Comparison of ENCODE assay signal across 17 cellular contexts in the genomic region with DNA sequence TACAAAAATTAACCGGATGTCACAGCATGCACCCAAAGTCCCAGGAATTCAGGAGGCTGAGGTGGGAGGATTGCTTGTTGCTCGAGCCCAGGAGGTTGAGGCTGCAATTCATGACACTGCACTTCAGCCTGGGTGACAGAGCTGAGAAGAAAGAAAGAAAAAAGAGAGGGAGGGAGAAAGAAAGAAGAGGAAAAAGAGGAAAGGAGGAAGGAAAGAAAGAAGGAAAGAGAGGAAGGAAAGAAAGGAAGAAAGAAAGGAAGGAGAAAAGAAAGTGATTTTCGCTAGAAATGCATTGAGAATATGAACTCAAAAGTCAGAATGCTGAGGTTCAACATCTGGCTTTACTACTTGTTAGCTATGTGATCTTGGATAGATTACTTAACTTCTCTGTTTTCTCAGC. TPM values are rescaled to one million over a fixed set of nuclear protein-coding genes. Genes with fewer than 3 reads are reported as not detected.
A peak's percentile ranks its signal among the peaks of the same experiment; 100 is the strongest.
DNase-seq lines count a peak whose midpoint lies in the region; ATAC-seq and TF ChIP-seq lines count a peak whose summit lies in the region.
"Had no signal": no experiment of that assay in that cellular context is flagged by ENCODE, and none has a peak within 500 bp of the region (broad histone marks: within the 10 kb centered on the region; RNA-seq: fewer than 3 reads in every experiment).

No MANE protein-coding gene starts in this region.

- intact Hi-C loops in activated CD4-positive, alpha-beta memory T cell treated with anti-CD3 and anti-CD28 coated beads for 36 hours (cut with micrococcal nuclease) = no loop called here

- H3K9ac ChIP-seq in endodermal cell (ENCODE audit: extremely low read depth, low read length, poor library complexity, severe bottlenecking) = no peak overlapping the region
- H3K9ac ChIP-seq: parathyroid adenoma had no signal

- peak overlapping the region; percentile 16 for H3K4me3 ChIP-seq in NB4 (ENCODE audit: low read depth, low read length)
- no peak overlapping the region for H3K4me3 ChIP-seq in endodermal cell (ENCODE audit: low read length)
- H3K4me3 ChIP-seq: A549, skin epidermis had no signal

- H3K36me3 ChIP-seq in endodermal cell (ENCODE audit: control insufficient read depth, insufficient read depth, low read length) = peaks cover 12% of the 10 kb centered on the region

- POLR2A ChIA-PET in activated CD4-positive, alpha-beta memory T cell treated with anti-CD3 and anti-CD28 coated beads for 36 hours (lab: Charles Lee) = interaction anchor here (0.5 kb wide), 1 partner anchor 364 kb away, joined by 3 read pairs; the partner anchor contains the start of gene COX7A2

- no peaks in the 10 kb centered on the region for H3K9me3 ChIP-seq in endodermal cell (ENCODE audit: control insufficient read depth, low read length)
- H3K9me3 ChIP-seq: A549 had no signal

- peaks cover 40% of the 10 kb centered on the region for H3K36me3 Mint-ChIP-seq in activated T-cell treated with anti-CD3 and anti-CD28 coated beads, Interleukin-2, amount 50 U/mL, for 24 hours (ENCODE audit: low read depth)
- H3K36me3 Mint-ChIP-seq in endodermal cell (ENCODE audit: low read depth) = peaks cover 11% of the 10 kb centered on the region
- no peaks in the 10 kb centered on the region for H3K36me3 Mint-ChIP-seq in stimulated activated memory B cell treated with anti-CD40 and anti-IgM and Interleukin-4, amounts not matched to agents 10 μg/mL and 1 μg/mL and 100 μg/mL, for 72 hours
- H3K36me3 Mint-ChIP-seq in activated CD4-positive, alpha-beta memory T cell treated with anti-CD3 and anti-CD28 coated beads for 36 hours = no peaks in the 10 kb centered on the region

- H3K4me1 Mint-ChIP-seq in activated T-cell treated with anti-CD3 and anti-CD28 coated beads, Interleukin-2, amount 50 U/mL, for 24 hours (ENCODE audit: low read depth) = peaks cover 95% of the 10 kb centered on the region
- peaks cover 44% of the 10 kb centered on the region for H3K4me1 Mint-ChIP-seq in endodermal cell
- peaks cover 95% of the 10 kb centered on the region for H3K4me1 Mint-ChIP-seq in stimulated activated memory B cell treated with anti-CD40 and anti-IgM and Interleukin-4, amounts not matched to agents 10 μg/mL and 1 μg/mL and 100 μg/mL, for 72 hours
- peaks cover 89% of the 10 kb centered on the region for H3K4me1 Mint-ChIP-seq in activated CD4-positive, alpha-beta memory T cell treated with anti-CD3 and anti-CD28 coated beads for 36 hours (ENCODE audit: low read depth)

- DNase-seq in activated T-cell treated with anti-CD3 and anti-CD28 coated beads, Interleukin-2, amount 50 U/mL, for 24 hours = no peak
- DNase-seq in activated T-cell treated with anti-CD3 and anti-CD28 coated beads for 4 hours = no peak
- no peak for DNase-seq in NB4 (ENCODE audit: low read depth)
- DNase-seq in endodermal cell = no peak
- no peak for DNase-seq in activated CD4-positive, alpha-beta memory T cell treated with anti-CD3 and anti-CD28 coated beads for 36 hours
- no peak for DNase-seq in effector CD8-positive, alpha-beta T cell (lab: John Stamatoyannopoulos, UW)
- DNase-seq: activated CD8-positive, alpha-beta T cell treated with anti-CD3 and anti-CD28 coated beads, Interleukin-2, amount 10 ng/mL, durations not matched to agents 7 days and 5 days; left cardiac atrium; NCI-H146; NCI-H446 treated with DMSO at 0.1 percent for 48 hours; PC-3 had no signal

- H3K9me3 Mint-ChIP-seq in activated T-cell treated with anti-CD3 and anti-CD28 coated beads, Interleukin-2, amount 50 U/mL, for 24 hours = no peaks in the 10 kb centered on the region
- no peaks in the 10 kb centered on the region for H3K9me3 Mint-ChIP-seq in endodermal cell
- no peaks in the 10 kb centered on the region for H3K9me3 Mint-ChIP-seq in stimulated activated memory B cell treated with anti-CD40 and anti-IgM and Interleukin-4, amounts not matched to agents 10 μg/mL and 1 μg/mL and 100 μg/mL, for 72 hours
- H3K9me3 Mint-ChIP-seq in activated CD4-positive, alpha-beta memory T cell treated with anti-CD3 and anti-CD28 coated beads for 36 hours = no peaks in the 10 kb centered on the region
- H3K9me3 Mint-ChIP-seq: activated T-helper 2 cell treated with anti-CD3 and anti-CD28 coated beads, Interferon-gamma antibody, Interleukin-2, Interleukin-4, amounts not matched to agents 10 μg/mL and 5 μg/mL and 100 μg/mL, durations not matched to agents 14 hours and 24 hours and 36 hours had no signal

- no peaks in the 10 kb centered on the region for H3K27me3 ChIP-seq in endodermal cell (ENCODE audit: control insufficient read depth, insufficient read depth, low read length, poor library complexity, severe bottlenecking)

- H3K27ac Mint-ChIP-seq in activated T-cell treated with anti-CD3 and anti-CD28 coated beads, Interleukin-2, amount 50 U/mL, for 24 hours = peak overlapping the region; percentile 61
- H3K27ac Mint-ChIP-seq in endodermal cell = peak overlapping the region; percentile 27
- peak overlapping the region; percentile 44 for H3K27ac Mint-ChIP-seq in stimulated activated memory B cell treated with anti-CD40 and anti-IgM and Interleukin-4, amounts not matched to agents 10 μg/mL and 1 μg/mL and 100 μg/mL, for 72 hours
- no peak overlapping the region for H3K27ac Mint-ChIP-seq in activated CD4-positive, alpha-beta memory T cell treated with anti-CD3 and anti-CD28 coated beads for 36 hours
- H3K27ac Mint-ChIP-seq: activated CD8-positive, alpha-beta T cell treated with anti-CD3 and anti-CD28 coated beads, Interleukin-2, amount 10 ng/mL, durations not matched to agents 7 days and 5 days; activated T-helper 2 cell treated with anti-CD3 and anti-CD28 coated beads, Interferon-gamma antibody, Interleukin-2, Interleukin-4, amounts not matched to agents 10 μg/mL and 5 μg/mL and 100 μg/mL, durations not matched to agents 14 hours and 24 hours and 36 hours had no signal

- 94 to 97% methylated on average over 2 to 3 of the region's 3 CpGs for WGBS in endodermal cell (ENCODE audit: insufficient coverage in 1 of 2, insufficient read length in 1 of 2), 2 experiments

- CTCF ChIA-PET in activated CD4-positive, alpha-beta memory T cell treated with anti-CD3 and anti-CD28 coated beads for 36 hours (lab: Charles Lee) = no interaction called here

- no peak overlapping the region for H3K27ac ChIP-seq in endodermal cell (ENCODE audit: low read depth, low read length)
- H3K27ac ChIP-seq: A549, parathyroid adenoma had no signal

- no peak overlapping the region for H3K4me3 Mint-ChIP-seq in activated T-cell treated with anti-CD3 and anti-CD28 coated beads, Interleukin-2, amount 50 U/mL, for 24 hours
- no peak overlapping the region for H3K4me3 Mint-ChIP-seq in endodermal cell
- peak overlapping the region; percentile 22 for H3K4me3 Mint-ChIP-seq in stimulated activated memory B cell treated with anti-CD40 and anti-IgM and Interleukin-4, amounts not matched to agents 10 μg/mL and 1 μg/mL and 100 μg/mL, for 72 hours
- no peak overlapping the region for H3K4me3 Mint-ChIP-seq in activated CD4-positive, alpha-beta memory T cell treated with anti-CD3 and anti-CD28 coated beads for 36 hours
- H3K4me3 Mint-ChIP-seq: activated CD8-positive, alpha-beta T cell treated with anti-CD3 and anti-CD28 coated beads, Interleukin-2, amount 10 ng/mL, durations not matched to agents 7 days and 5 days had no signal

- TF ChIP-seq CTCF in NB4 (IDR thresholded peaks at IDR 0.05; ENCODE audit: low read depth, low read length) = no peak
- TF ChIP-seq CTCF in endodermal cell (conservative IDR thresholded peaks at IDR 0.05) = no peak

- no peak for ATAC-seq in stimulated activated memory B cell treated with anti-CD40 and anti-IgM and Interleukin-4, amounts not matched to agents 10 μg/mL and 1 μg/mL and 100 μg/mL, for 72 hours
- ATAC-seq in GM21423 (IDR thresholded peaks at IDR 0.05; ENCODE audit: unreplicated experiment) = no peak
- ATAC-seq: A549; activated CD8-positive, alpha-beta T cell treated with anti-CD3 and anti-CD28 coated beads, Interleukin-2, amount 10 ng/mL, durations not matched to agents 7 days and 5 days; PC-3 had no signal

- peaks cover 4% of the 10 kb centered on the region for H3K4me1 ChIP-seq in endodermal cell (ENCODE audit: control insufficient read depth, insufficient read depth, low read length)

- TF ChIP-seq POLR2A in NB4 (IDR thresholded peaks at IDR 0.05; ENCODE audit: extremely low read depth, insufficient read length) = no peak

- no peaks in the 10 kb centered on the region for H3K27me3 Mint-ChIP-seq in activated T-cell treated with anti-CD3 and anti-CD28 coated beads, Interleukin-2, amount 50 U/mL, for 24 hours
- H3K27me3 Mint-ChIP-seq in endodermal cell (ENCODE audit: insufficient read depth) = no peaks in the 10 kb centered on the region
- H3K27me3 Mint-ChIP-seq in stimulated activated memory B cell treated with anti-CD40 and anti-IgM and Interleukin-4, amounts not matched to agents 10 μg/mL and 1 μg/mL and 100 μg/mL, for 72 hours = no peaks in the 10 kb centered on the region
- no peaks in the 10 kb centered on the region for H3K27me3 Mint-ChIP-seq in activated CD4-positive, alpha-beta memory T cell treated with anti-CD3 and anti-CD28 coated beads for 36 hours

RNA-seq across cellular contexts. Expression of gene SENP6, which starts 6.6 kb away (rescaled TPM):
- 100 to 1,000 TPM; 101 to 113 TPM for total RNA-seq in endodermal cell
- 80.9 TPM for polyA plus RNA-seq in endodermal cell (2013, experiment 1 of 2)
- 78.3 TPM for polyA plus RNA-seq in endodermal cell (2013, experiment 2 of 2)
- 10 to 100 TPM; 57.1 to 59.4 TPM for total RNA-seq in activated CD4-positive, alpha-beta memory T cell treated with anti-CD3 and anti-CD28 coated beads for 36 hours
